ENCODE assay signal across 8 cellular contexts in the genomic region with DNA sequence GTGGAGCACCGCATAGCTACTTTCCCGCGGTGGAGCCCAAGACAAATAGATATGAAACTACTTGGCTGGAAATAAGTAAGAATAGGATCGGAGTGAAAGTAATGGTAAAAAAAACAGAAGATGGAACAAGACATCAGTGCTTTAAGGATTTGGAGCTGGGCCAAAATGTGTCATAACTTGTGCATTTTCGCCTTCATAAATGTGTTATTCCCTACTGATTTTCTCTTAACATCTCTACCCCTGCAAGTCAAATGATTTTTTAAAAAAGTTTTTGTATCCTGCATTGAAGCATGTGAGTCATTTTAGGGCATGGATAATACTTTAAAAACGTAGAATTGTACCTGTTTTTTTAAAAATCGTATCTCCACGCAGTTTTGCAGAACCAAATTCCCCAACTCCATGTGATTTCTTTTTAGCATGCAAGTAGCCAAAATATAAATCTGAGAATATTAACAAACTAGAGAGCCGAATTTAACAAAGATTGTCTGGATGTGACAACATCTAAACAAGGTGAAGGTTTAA. TPM values are rescaled to one million over a fixed set of nuclear protein-coding genes. Genes with fewer than 3 reads are reported as not detected.
DNase-seq lines count a peak whose midpoint lies in the region; ATAC-seq and TF ChIP-seq lines count a peak whose summit lies in the region.

No MANE protein-coding gene starts in this region.

- no peaks in the 10 kb centered on the region for H3K36me3 ChIP-seq in CD8-positive, alpha-beta memory T cell (ENCODE audit: insufficient read depth, low read length)
- H3K36me3 ChIP-seq in muscle layer of duodenum (ENCODE audit: control insufficient read depth in 1 of 2, insufficient read depth in 2 of 2, low read length in 2 of 2) = no peaks in the 10 kb centered on the region

- ATAC-seq in HG03342 (IDR thresholded peaks at IDR 0.05; ENCODE audit: unreplicated experiment) = no peak

- no peaks in the 10 kb centered on the region for H3K27me3 Mint-ChIP-seq in CD8-positive, alpha-beta memory T cell

- no peak for TF ChIP-seq CTCF in choroid plexus epithelial cell (conservative IDR thresholded peaks at IDR 0.05; ENCODE audit: low read depth, low read length)

- peaks cover 14% of the 10 kb centered on the region for H3K4me1 ChIP-seq in CD8-positive, alpha-beta memory T cell (ENCODE audit: insufficient read depth, low read length)
- H3K4me1 ChIP-seq in muscle layer of duodenum (ENCODE audit: control insufficient read depth in 1 of 2, insufficient read depth in 2 of 2, low read length in 2 of 2) = peaks cover 0 to 6% of the 10 kb centered on the region in 2 donors

- H3K27ac Mint-ChIP-seq in CD8-positive, alpha-beta memory T cell = peak overlapping the region; percentile 14 to 97 (median 88)

- H3K9me3 ChIP-seq in CD8-positive, alpha-beta memory T cell (ENCODE audit: low read length) = peaks cover 5% of the 10 kb centered on the region
- no peaks in the 10 kb centered on the region for H3K9me3 ChIP-seq in muscle layer of duodenum (ENCODE audit: control insufficient read depth in 1 of 2, low read length in 2 of 2)

- H3K27ac ChIP-seq in CD8-positive, alpha-beta memory T cell (ENCODE audit: low read depth, low read length) = peak overlapping the region; percentile 49
- no peak overlapping the region for H3K27ac ChIP-seq in muscle layer of duodenum (ENCODE audit: low read length)

- peaks cover 2 to 10% (median 2%) of the 10 kb centered on the region in 3 donors for H3K36me3 Mint-ChIP-seq in CD8-positive, alpha-beta memory T cell

- no peak for DNase-seq in CD8-positive, alpha-beta memory T cell
- DNase-seq in LoVo (ENCODE audit: low spot score) (peak; percentile 27), choroid plexus epithelial cell (ENCODE audit: low read depth) (peak; percentile 74), Ammon's horn (ENCODE audit: low spot score) (no peak), iPS-NIHi11 (ENCODE audit: low spot score) (no peak), C1 segment of cervical spinal cord (lab: John Stamatoyannopoulos, UW) (no peak)

- H3K4me1 Mint-ChIP-seq in CD8-positive, alpha-beta memory T cell = peaks cover 27 to 33% (median 32%) of the 10 kb centered on the region in 3 donors

- CTCF ChIA-PET in CD8-positive, alpha-beta memory T cell (lab: Charles Lee) = interaction anchor here (2.5 kb wide), 1 partner anchor 31 kb away, joined by 14 read pairs; no protein-coding TSS in a partner anchor

- peak overlapping the region; percentile 89 to 98 (median 92) for H3K4me3 Mint-ChIP-seq in CD8-positive, alpha-beta memory T cell

- H3K9me3 Mint-ChIP-seq in CD8-positive, alpha-beta memory T cell = peaks cover 4 to 8% (median 5%) of the 10 kb centered on the region in 5 donors

- peak overlapping the region; percentile 63 for H3K4me3 ChIP-seq in CD8-positive, alpha-beta memory T cell (ENCODE audit: low read length)
- H3K4me3 ChIP-seq in choroid plexus epithelial cell (ENCODE audit: low read depth, low read length) = peak overlapping the region; percentile 61
- H3K4me3 ChIP-seq in muscle layer of duodenum (ENCODE audit: low read depth in 1 of 2, low read length in 2 of 2) = peak overlapping the region; percentile 83 to 84

- H3K27me3 ChIP-seq in CD8-positive, alpha-beta memory T cell (ENCODE audit: insufficient read depth, low read length, poor library complexity, severe bottlenecking) = no peaks in the 10 kb centered on the region
- no peaks in the 10 kb centered on the region for H3K27me3 ChIP-seq in muscle layer of duodenum (ENCODE audit: low read depth, low read length)

- POLR2A ChIA-PET in CD8-positive, alpha-beta memory T cell (lab: Charles Lee) = interaction anchor here (2.3 kb wide), 1 partner anchor 185 kb away, joined by 12 read pairs; the partner anchor contains the start of gene ASF1A

RNA-seq across cellular contexts. Expression of gene FAM184A, which starts 0.9 kb away (rescaled TPM):
- 1 to 10 TPM; 2.0 to 2.2 TPM for total RNA-seq in CD8-positive, alpha-beta memory T cell
- polyA plus RNA-seq in CD8-positive, alpha-beta memory T cell = 0.85 TPM

Comparison
In these comparisons a context has a peak if more than half of its experiments do, and no peak if none do; other contexts are left out.
1. DNase-seq: peak in LoVo (single experiment) and choroid plexus epithelial cell (single experiment); none in CD8-positive, alpha-beta memory T cell (0 of 5), Ammon's horn (single experiment), iPS-NIHi11 (single experiment) and C1 segment of cervical spinal cord (0 of 14).
2. Peak in every context shown above with its lines, with median percentiles within 50 percentile points of each other: H3K4me3 ChIP-seq.